Comparison of ENCODE assay signal across 1 cellular context in the genomic region with DNA sequence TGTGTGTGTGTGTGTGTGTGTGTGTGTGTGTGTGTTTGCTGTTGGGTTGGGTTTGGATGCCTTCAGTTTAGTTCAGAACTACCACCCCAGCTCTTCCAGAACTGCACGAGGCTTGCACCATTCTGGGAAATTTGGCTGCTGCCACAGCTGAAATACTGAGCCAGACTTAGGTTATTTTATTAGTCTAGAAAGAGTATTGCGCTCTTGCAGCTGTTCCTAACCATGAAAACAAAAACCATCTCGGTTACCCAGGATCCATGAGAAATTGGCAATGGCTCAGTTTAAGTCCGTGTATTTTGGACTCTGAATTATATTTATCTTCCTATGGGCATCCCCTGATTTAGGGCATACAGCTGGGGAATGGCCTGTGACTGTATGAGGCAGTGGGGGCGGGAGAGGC.
TF ChIP-seq lines count a peak whose summit lies in the region.

No MANE protein-coding gene starts in this region.

TF ChIP-seq in IMR-90, 13 proteins besides CTCF, POLR2A, EP300 and RAD21:
- TF ChIP-seq NFE2L2 (IDR thresholded peaks at IDR 0.05; ENCODE audit: low read depth, low read length) (no peak), BHLHE40 (IDR thresholded peaks at IDR 0.05; ENCODE audit: low read depth, low read length) (no peak), MAZ (IDR thresholded peaks at IDR 0.05; ENCODE audit: borderline replicate concordance, low read depth, low read length) (no peak), SMC3 (IDR thresholded peaks at IDR 0.05; ENCODE audit: low read depth, low read length) (no peak)
- TF ChIP-seq, protein P1, sequence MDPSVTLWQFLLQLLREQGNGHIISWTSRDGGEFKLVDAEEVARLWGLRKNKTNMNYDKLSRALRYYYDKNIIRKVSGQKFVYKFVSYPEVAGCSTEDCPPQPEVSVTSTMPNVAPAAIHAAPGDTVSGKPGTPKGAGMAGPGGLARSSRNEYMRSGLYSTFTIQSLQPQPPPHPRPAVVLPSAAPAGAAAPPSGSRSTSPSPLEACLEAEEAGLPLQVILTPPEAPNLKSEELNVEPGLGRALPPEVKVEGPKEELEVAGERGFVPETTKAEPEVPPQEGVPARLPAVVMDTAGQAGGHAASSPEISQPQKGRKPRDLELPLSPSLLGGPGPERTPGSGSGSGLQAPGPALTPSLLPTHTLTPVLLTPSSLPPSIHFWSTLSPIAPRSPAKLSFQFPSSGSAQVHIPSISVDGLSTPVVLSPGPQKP (IDR thresholded peaks at IDR 0.05; ENCODE audit: borderline replicate concordance, low read depth, low read length) = no peak
TF ChIP-seq in IMR-90: peak in this region for 0.
